In the genomic region with DNA sequence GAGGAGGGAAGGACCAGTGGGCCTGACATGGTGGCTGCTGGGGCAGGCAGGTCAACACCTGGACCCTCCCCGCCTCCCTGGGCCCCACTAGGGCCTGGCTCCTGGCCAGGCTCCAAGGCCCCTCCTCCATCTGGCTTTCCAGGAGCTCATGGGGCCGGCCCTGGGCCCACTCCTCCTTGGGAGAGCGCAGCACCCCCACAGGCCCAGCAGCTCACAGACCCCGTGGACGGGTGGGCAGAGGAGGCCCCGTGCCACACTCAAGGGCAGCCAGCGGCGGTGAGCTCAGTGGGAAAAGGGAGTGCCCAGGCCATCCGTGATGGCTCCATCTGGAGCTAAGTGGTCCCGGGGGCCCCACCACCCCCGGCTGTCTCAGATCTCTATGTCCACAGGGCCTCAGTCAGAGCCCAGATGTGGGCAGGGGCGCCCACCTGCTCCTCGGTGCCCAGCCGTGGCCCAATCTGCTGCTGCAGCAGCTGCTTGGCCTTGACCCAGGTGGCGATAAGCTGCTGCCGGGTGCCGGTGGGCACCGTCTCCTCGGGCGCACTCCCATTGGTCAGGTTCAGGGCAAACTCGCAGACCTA, we compare ENCODE assay signal across 15 cellular contexts. TPM values are rescaled to one million over a fixed set of nuclear protein-coding genes. Genes with fewer than 3 reads are reported as not detected.
"Had no signal": no experiment of that assay in that cellular context is flagged by ENCODE, and none has a peak within 500 bp of the region (broad histone marks: within the 10 kb centered on the region; RNA-seq: fewer than 3 reads in every experiment).

No MANE protein-coding gene starts in this region.

- H3K9me3 ChIP-seq: thyroid gland had no signal

- H3K27ac ChIP-seq: cardiac muscle cell, thyroid gland had no signal

- H3K4me3 ChIP-seq: cardiac muscle cell, thyroid gland had no signal

- H3K36me3 ChIP-seq: cardiac muscle cell, thyroid gland had no signal

- DNase-seq: activated CD4-positive, alpha-beta T cell treated with anti-CD3 and anti-CD28 coated beads for 1 hour; activated CD8-positive, alpha-beta memory T cell treated with anti-CD3 and anti-CD28 coated beads for 24 hours; activated CD8-positive, alpha-beta memory T cell treated with anti-CD3 and anti-CD28 coated beads, Interleukin-2, amount 50 U/mL, for 48 hours; activated gamma-delta T cell; activated T-cell treated with anti-CD3 and anti-CD28 coated beads, Interleukin-2, amount 50 U/mL, for 48 hours; effector memory CD8-positive, alpha-beta T cell; nephron progenitor cell; stimulated activated CD4-positive, alpha-beta T cell treated with anti-CD3 and anti-CD28 coated beads, Interleukin-12 subunit alpha, Interleukin-12 subunit beta, amount 100 ng/mL, for 4 hours; stimulated activated CD4-positive, alpha-beta T cell treated with anti-CD3 and anti-CD28 coated beads, Interleukin-1b, Interleukin-23, amount 100 ng/mL, for 48 hours; stimulated activated CD8-positive, alpha-beta memory T cell treated with anti-CD3 and anti-CD28 coated beads, Interleukin-4, amount 100 ng/mL, for 48 hours; stimulated activated naive CD4-positive, alpha-beta T cell treated with Interleukin-2 at 50 U/mL for 16 hours; thyroid gland had no signal

- ATAC-seq: effector memory CD8-positive, alpha-beta T cell had no signal

- H3K27me3 ChIP-seq: cardiac muscle cell, thyroid gland had no signal

- H3K4me1 ChIP-seq: thyroid gland had no signal

RNA-seq across cellular contexts. Expression of gene CFAP46, which starts 32.8 kb away (rescaled TPM):
- total RNA-seq: myocyte, subcutaneous adipose tissue had no signal
